In genomic region chr18:75116809-75117208, GRCh38 we compare ENCODE assay signal across 25 cellular contexts.
"Had no signal": no experiment of that assay in that cellular context is flagged by ENCODE, and none has a peak within 500 bp of the region (broad histone marks: within the 10 kb centered on the region; RNA-seq: fewer than 3 reads in every experiment).

No MANE protein-coding gene starts in this region.

- H3K79me2 ChIP-seq: parathyroid adenoma had no signal

- H3K4me3 ChIP-seq: gastrocnemius medialis, lung, mucosa of descending colon, prostate gland, right atrium auricular region, smooth muscle cell, tibial artery had no signal

- H2AFZ ChIP-seq: parathyroid adenoma had no signal

- H3K9ac ChIP-seq: parathyroid adenoma had no signal

- ATAC-seq: esophagus mucosa; gastrocnemius medialis; left lobe of liver; mucosa of descending colon; natural killer cell treated with Interleukin-12 subunit alpha and Interleukin-12 subunit beta and Interleukin-15 and Interleukin-18, amount 100 ng/mL, for 72 hours; sciatic nerve; stimulated activated naive CD8-positive, alpha-beta T cell treated with anti-CD3 and anti-CD28 coated beads, Interleukin-15, amount 100 ng/mL, for 72 hours had no signal

- H3K27me3 ChIP-seq: gastrocnemius medialis, neutrophil, right atrium auricular region had no signal

- DNase-seq: cortex of kidney; effector CD4-positive, alpha-beta T cell; foreskin fibroblast; gastrocnemius medialis; kidney; mucosa of descending colon; naive B cell; stimulated activated CD4-positive, alpha-beta T cell treated with anti-CD3 and anti-CD28 coated beads, Interleukin-12 subunit alpha, Interleukin-12 subunit beta, amount 100 ng/mL, for 4 hours; stimulated activated CD4-positive, alpha-beta T cell treated with anti-CD3 and anti-CD28 coated beads, Interleukin-1b, Interleukin-23, amount 100 ng/mL, for 48 hours; stimulated activated CD4-positive, alpha-beta T cell treated with anti-CD3 and anti-CD28 coated beads, Interleukin-4, amount 100 ng/mL, for 1 hour; stimulated activated CD8-positive, alpha-beta memory T cell treated with anti-CD3 and anti-CD28 coated beads, Interleukin-4, amount 100 ng/mL, for 48 hours; stimulated activated naive CD4-positive, alpha-beta T cell; stimulated activated naive CD8-positive, alpha-beta T cell treated with anti-CD3 and anti-CD28 coated beads, Interleukin-15, amount 100 ng/mL, for 72 hours; tibial artery had no signal

- H3K27ac ChIP-seq: epithelial cell of prostate, gastrocnemius medialis, neutrophil, parathyroid adenoma, prostate gland, right atrium auricular region, tibial artery had no signal

- H3K4me1 ChIP-seq: gastrocnemius medialis, parathyroid adenoma, prostate gland, right atrium auricular region, tibial artery had no signal

- H3K36me3 ChIP-seq: gastrocnemius medialis, neutrophil, prostate gland, right atrium auricular region, tibial artery had no signal

- H3K9me3 ChIP-seq: gastrocnemius medialis, mucosa of descending colon, neutrophil, prostate gland, right atrium auricular region, tibial artery had no signal

- H3K4me2 ChIP-seq: smooth muscle cell had no signal
